In the genomic region with DNA sequence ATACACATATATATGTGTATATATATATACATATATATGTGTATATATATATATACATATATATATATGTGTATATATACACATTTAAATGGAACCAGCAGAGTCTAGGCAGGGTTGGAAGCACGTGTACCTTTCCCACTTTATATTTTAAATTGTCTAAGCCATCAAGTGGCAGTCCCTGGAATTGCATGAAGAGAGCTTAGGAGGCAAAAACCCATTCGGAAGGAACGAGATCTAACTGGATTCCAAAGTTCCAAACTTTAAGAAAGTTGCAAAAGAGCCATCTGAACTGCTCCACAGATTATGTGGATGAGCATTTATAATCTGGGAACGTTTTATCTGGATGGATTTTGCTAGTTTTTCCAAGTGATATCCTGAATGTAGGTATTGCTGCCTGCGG, we compare ENCODE assay signal across 8 cellular contexts.
A peak's percentile ranks its signal among the peaks of the same experiment; 100 is the strongest.
DNase-seq lines count a peak whose midpoint lies in the region; ATAC-seq, FAIRE-seq and TF ChIP-seq lines count a peak whose summit lies in the region.

No MANE protein-coding gene starts in this region.

- WGBS in A549 (ENCODE audit: missing lambda C conversion rate) = 22% methylated on average over 5 of the region's 5 CpGs
- 35% methylated on average over 5 of the region's 5 CpGs for WGBS in prostate gland

- H3K27me3 ChIP-seq in prostate gland (replicated peaks; ENCODE audit: insufficient read depth) = no peaks in the 10 kb centered on the region

- TF ChIP-seq RAD21 in A549 (conservative IDR thresholded peaks at IDR 0.05 in 1 of 2, IDR thresholded peaks at IDR 0.05 in 1 of 2) = peak; percentile 25 to 44; a peak in 3 of 5 replicates

- H3K4me3 ChIP-seq in A549 (no peak overlapping the region), prostate gland (no peak overlapping the region)

- intact Hi-C loops in prostate gland (cut with DNase I) = no loop called here

- no peak for FAIRE-seq in A549 (lab: Jason Lieb, UNC)

- peak; percentile 31 to 33 for DNase-seq in A549 (ENCODE audit: low read depth in 1 of 2, low spot score in 1 of 2)
- peak; percentile 25 for DNase-seq in GM03348 (ENCODE audit: low spot score)
- DNase-seq in RWPE1 (ENCODE audit: low spot score) = peak; percentile 12
- peak; percentile 52 for DNase-seq in fibroblast of peridontal ligament (ENCODE audit: extremely low read depth)
- DNase-seq in prostate gland (ENCODE audit: low spot score) = no peak
- no peak for DNase-seq in activated CD8-positive, alpha-beta memory T cell treated with anti-CD3 and anti-CD28 coated beads, Interleukin-2, amount 50 U/mL, for 4 hours
- no peak for DNase-seq in NCI-H1105 (lab: John Stamatoyannopoulos, UW)

- TF ChIP-seq CTCF in A549 (IDR thresholded peaks at IDR 0.05) (peak; percentile 19; the same call in 1 of the 3 replicates), RWPE1 (conservative IDR thresholded peaks at IDR 0.05; ENCODE audit: low read depth) (peak; percentile 35; the same call in 1 of the 2 replicates), prostate gland (IDR thresholded peaks at IDR 0.05) (peak in 3 of 4 experiments; percentile 10 to 50 (median 42))

- TF ChIP-seq POLR2A in A549 (IDR thresholded peaks at IDR 0.05; ENCODE audit: low read length) (no peak), prostate gland (IDR thresholded peaks at IDR 0.05) (no peak)

- no peaks in the 10 kb centered on the region for H3K36me3 ChIP-seq in prostate gland

- ATAC-seq in A549 = peak in 1 of 2 experiments; percentile 70; a peak in 3 of 6 replicates
- ATAC-seq in HG03139 (IDR thresholded peaks at IDR 0.05; ENCODE audit: unreplicated experiment) = no peak

- POLR2A ChIA-PET in A549 (lab: Yijun Ruan, JAX) (no interaction called here), RWPE1 (lab: Yijun Ruan, JAX; ENCODE audit: low non-redundant PET) (no interaction called here)

- no peak for TF ChIP-seq EP300 in A549 (IDR thresholded peaks at IDR 0.05)

- peaks cover 28% of the 10 kb centered on the region for H3K4me1 ChIP-seq in A549
- no peaks in the 10 kb centered on the region for H3K4me1 ChIP-seq in prostate gland (replicated peaks)

- H3K9me3 ChIP-seq in A549 (no peaks in the 10 kb centered on the region), prostate gland (no peaks in the 10 kb centered on the region)

- H3K4me2 ChIP-seq in A549 = peak overlapping the region; percentile 50; the same call in 1 of the 3 replicates

- CTCF ChIA-PET in A549 (lab: Yijun Ruan, JAX) = interaction anchor here (0.5 to 1.8 kb wide), 13 partner anchors 9 to 391 kb away, joined by 3 to 8 read pairs (median 3); no protein-coding TSS in a partner anchor
- CTCF ChIA-PET in RWPE1 (lab: Yijun Ruan, JAX) = interaction anchor here (0.6 to 0.7 kb wide), 2 partner anchors 11 to 865 kb away, joined by 3 read pairs; no protein-coding TSS in a partner anchor

- H3K27ac ChIP-seq in A549 = peak overlapping the region in 1 of 2 experiments; percentile 6; a peak in 1 of 6 replicates
- H3K27ac ChIP-seq in RWPE1 = no peak overlapping the region
- H3K27ac ChIP-seq in prostate gland = no peak overlapping the region

TF ChIP-seq in A549, 52 proteins besides CTCF, POLR2A, EP300 and RAD21:
- TF ChIP-seq, protein P1, sequence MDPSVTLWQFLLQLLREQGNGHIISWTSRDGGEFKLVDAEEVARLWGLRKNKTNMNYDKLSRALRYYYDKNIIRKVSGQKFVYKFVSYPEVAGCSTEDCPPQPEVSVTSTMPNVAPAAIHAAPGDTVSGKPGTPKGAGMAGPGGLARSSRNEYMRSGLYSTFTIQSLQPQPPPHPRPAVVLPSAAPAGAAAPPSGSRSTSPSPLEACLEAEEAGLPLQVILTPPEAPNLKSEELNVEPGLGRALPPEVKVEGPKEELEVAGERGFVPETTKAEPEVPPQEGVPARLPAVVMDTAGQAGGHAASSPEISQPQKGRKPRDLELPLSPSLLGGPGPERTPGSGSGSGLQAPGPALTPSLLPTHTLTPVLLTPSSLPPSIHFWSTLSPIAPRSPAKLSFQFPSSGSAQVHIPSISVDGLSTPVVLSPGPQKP (IDR thresholded peaks at IDR 0.05; ENCODE audit: low read depth, low read length) = no peak
- TF ChIP-seq SMC3 (IDR thresholded peaks at IDR 0.05) (peak; percentile 26; the same call in 1 of the 3 replicates), MAX (IDR thresholded peaks at IDR 0.05) (peak; percentile 45; the same call in 1 of the 2 replicates)
- TF ChIP-seq, protein P2, sequence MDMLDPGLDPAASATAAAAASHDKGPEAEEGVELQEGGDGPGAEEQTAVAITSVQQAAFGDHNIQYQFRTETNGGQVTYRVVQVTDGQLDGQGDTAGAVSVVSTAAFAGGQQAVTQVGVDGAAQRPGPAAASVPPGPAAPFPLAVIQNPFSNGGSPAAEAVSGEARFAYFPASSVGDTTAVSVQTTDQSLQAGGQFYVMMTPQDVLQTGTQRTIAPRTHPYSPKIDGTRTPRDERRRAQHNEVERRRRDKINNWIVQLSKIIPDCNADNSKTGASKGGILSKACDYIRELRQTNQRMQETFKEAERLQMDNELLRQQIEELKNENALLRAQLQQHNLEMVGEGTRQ (IDR thresholded peaks at IDR 0.05) = no peak

Comparison
In these comparisons a context has a peak if more than half of its experiments do, and no peak if none do; other contexts are left out.
1. DNase-seq: peak in A549 (2 of 2), GM03348 (single experiment), RWPE1 (single experiment) and fibroblast of peridontal ligament (single experiment); none in prostate gland (single experiment), activated CD8-positive, alpha-beta memory T cell treated with anti-CD3 and anti-CD28 coated beads, Interleukin-2, amount 50 U/mL, for 4 hours (single experiment) and NCI-H1105 (single experiment).
2. Peak in every context shown above with its lines, with median percentiles within 50 percentile points of each other: CTCF ChIP-seq.